ENCODE assay signal across 15 cellular contexts in the genomic region with DNA sequence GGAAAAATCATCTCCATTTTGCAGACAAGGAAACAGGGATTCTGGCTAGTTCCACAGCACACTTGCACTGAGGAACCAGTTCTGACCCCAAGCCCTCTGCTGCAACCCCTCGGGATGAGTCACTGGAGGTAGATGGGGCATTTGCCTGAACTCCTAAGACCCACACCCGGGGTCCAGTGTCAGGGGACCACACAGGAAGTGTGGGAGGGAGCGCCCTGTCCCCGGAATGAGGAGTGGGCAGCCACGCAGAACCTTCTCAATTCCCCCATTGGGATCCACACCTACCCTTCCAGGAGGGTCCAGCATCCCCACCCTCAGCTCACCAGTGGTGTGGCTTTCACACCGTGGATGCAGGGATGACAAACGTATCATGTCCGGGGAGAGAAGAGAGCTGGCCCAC.
DNase-seq lines count a peak whose midpoint lies in the region; ATAC-seq and TF ChIP-seq lines count a peak whose summit lies in the region.
"Had no signal": no experiment of that assay in that cellular context is flagged by ENCODE, and none has a peak within 500 bp of the region (broad histone marks: within the 10 kb centered on the region; RNA-seq: fewer than 3 reads in every experiment).

No MANE protein-coding gene starts in this region.

- no peak overlapping the region for H3K4me2 ChIP-seq in mesenchymal stem cell (ENCODE audit: low read length, poor library complexity, severe bottlenecking)

- H3K14ac ChIP-seq in mesenchymal stem cell (ENCODE audit: low read length in 2 of 2): no peak overlapping the region

- H2BK5ac ChIP-seq in mesenchymal stem cell (ENCODE audit: low read depth, low read length, poor library complexity, severe bottlenecking): no peak overlapping the region

- peaks cover 51% of the 10 kb centered on the region for H3K79me1 ChIP-seq in mesenchymal stem cell (replicated peaks; ENCODE audit: low read length, poor library complexity, severe bottlenecking)

- no peak overlapping the region for H3K27ac ChIP-seq in mesenchymal stem cell (ENCODE audit: low read length, poor library complexity, severe bottlenecking)
- H3K27ac ChIP-seq: RWPE1 had no signal

- H2BK15ac ChIP-seq in mesenchymal stem cell (ENCODE audit: low read depth, poor library complexity, severe bottlenecking): no peak overlapping the region

- ATAC-seq in sciatic nerve (no peak), HG03432 (IDR thresholded peaks at IDR 0.05; ENCODE audit: unreplicated experiment) (no peak), mucosa of descending colon (no peak)
- ATAC-seq: CD8-positive, alpha-beta T cell; HCT116 had no signal

- H3K36me3 ChIP-seq in mesenchymal stem cell (ENCODE audit: control insufficient read depth in 1 of 2, insufficient read depth in 2 of 2, low read depth in 1 of 2, low read length in 2 of 2): peaks cover 19 to 35% of the 10 kb centered on the region in 2 experiments
- H3K36me3 ChIP-seq in mucosa of descending colon (ENCODE audit: low read depth): no peaks in the 10 kb centered on the region

- H2BK120ac ChIP-seq in mesenchymal stem cell (ENCODE audit: low read depth, low read length): no peak overlapping the region

- no peaks in the 10 kb centered on the region for H3K36me3 Mint-ChIP-seq in activated naive CD8-positive, alpha-beta T cell treated with anti-CD3 and anti-CD28 coated beads for 36 hours
- H3K36me3 Mint-ChIP-seq: CD8-positive, alpha-beta T cell had no signal

- H3K27me3 Mint-ChIP-seq in activated naive CD8-positive, alpha-beta T cell treated with anti-CD3 and anti-CD28 coated beads for 36 hours: no peaks in the 10 kb centered on the region

- no peaks in the 10 kb centered on the region for H3K9me3 Mint-ChIP-seq in activated naive CD8-positive, alpha-beta T cell treated with anti-CD3 and anti-CD28 coated beads for 36 hours
- H3K9me3 Mint-ChIP-seq: CD8-positive, alpha-beta T cell had no signal

- peak overlapping the region; percentile 9 for H2AK5ac ChIP-seq in mesenchymal stem cell (ENCODE audit: low read length, severe bottlenecking)

- TF ChIP-seq CTCF in mucosa of descending colon (IDR thresholded peaks at IDR 0.05): no peak

- H2AFZ ChIP-seq in mesenchymal stem cell (ENCODE audit: low read depth, low read length): no peak overlapping the region

- no peak overlapping the region for H3K27ac Mint-ChIP-seq in activated naive CD8-positive, alpha-beta T cell treated with anti-CD3 and anti-CD28 coated beads for 36 hours
- H3K27ac Mint-ChIP-seq: CD8-positive, alpha-beta T cell had no signal

- WGBS in mesenchymal stem cell: 87% methylated on average over 8 of the region's 8 CpGs

- DNase-seq in AG08395 (ENCODE audit: low spot score): peak; percentile 14
- peak; percentile 20 for DNase-seq in LHCN-M2 (ENCODE audit: low read depth)
- DNase-seq in mesenchymal stem cell: no peak
- peak; percentile 34 for DNase-seq in sciatic nerve (ENCODE audit: low spot score)
- no peak for DNase-seq in hepatic stellate cell (ENCODE audit: low spot score)
- DNase-seq in activated naive CD8-positive, alpha-beta T cell treated with anti-CD3 and anti-CD28 coated beads for 36 hours: no peak
- no peak for DNase-seq in mucosa of descending colon
- DNase-seq: CD8-positive, alpha-beta T cell; GDM1; NCI-H1436; NCI-H2081; NCI-H510A treated with DMSO at 0.1 percent for 48 hours had no signal

- no peaks in the 10 kb centered on the region for H3K4me1 Mint-ChIP-seq in activated naive CD8-positive, alpha-beta T cell treated with anti-CD3 and anti-CD28 coated beads for 36 hours

- intact Hi-C loops in sciatic nerve (cut with DNase I): no loop called here
- intact Hi-C loops in mucosa of descending colon (cut with DNase I, micrococcal nuclease): no loop called here

- H3K4me3 ChIP-seq in mesenchymal stem cell (ENCODE audit: insufficient read depth in 1 of 2, low read depth in 1 of 2, low read length in 2 of 2) (peak overlapping the region in 1 of 2 experiments; percentile 70), mucosa of descending colon (no peak overlapping the region)

- H3K4me1 ChIP-seq in mesenchymal stem cell (ENCODE audit: control insufficient read depth, insufficient read depth, low read depth, low read length) (peaks cover 30% of the 10 kb centered on the region), mucosa of descending colon (ENCODE audit: low read depth) (no peaks in the 10 kb centered on the region)

- no peak overlapping the region for H3K18ac ChIP-seq in mesenchymal stem cell (ENCODE audit: low read depth in 1 of 2, low read length in 2 of 2)

- H3K23ac ChIP-seq in mesenchymal stem cell (ENCODE audit: low read length in 2 of 2): no peak overlapping the region

- H2BK12ac ChIP-seq in mesenchymal stem cell (ENCODE audit: low read length in 2 of 2): peak overlapping the region in 1 of 2 experiments; percentile 0

- H4K91ac ChIP-seq in mesenchymal stem cell (ENCODE audit: low read length): no peak overlapping the region

- H3K4me3 Mint-ChIP-seq in activated naive CD8-positive, alpha-beta T cell treated with anti-CD3 and anti-CD28 coated beads for 36 hours: no peak overlapping the region
- H3K4me3 Mint-ChIP-seq: CD8-positive, alpha-beta T cell had no signal

- H4K8ac ChIP-seq in mesenchymal stem cell (ENCODE audit: low read length): peak overlapping the region; percentile 45

- H3K27me3 ChIP-seq in mesenchymal stem cell (ENCODE audit: control insufficient read depth in 1 of 2, insufficient read depth in 1 of 2, low read length in 2 of 2): no peaks in the 10 kb centered on the region

- H3K9me3 ChIP-seq in mesenchymal stem cell (ENCODE audit: control insufficient read depth, low read length) (no peaks in the 10 kb centered on the region), mucosa of descending colon (no peaks in the 10 kb centered on the region)

- H3K4ac ChIP-seq in mesenchymal stem cell (ENCODE audit: low read depth in 1 of 2, low read length in 2 of 2): peak overlapping the region in 1 of 2 experiments; percentile 13

- H3K9ac ChIP-seq in mesenchymal stem cell (ENCODE audit: low read length): peak overlapping the region; percentile 70

Comparison
In these comparisons a context has a peak if more than half of its experiments do, and no peak if none do; other contexts are left out.
1. DNase-seq: peak in AG08395 (single experiment), LHCN-M2 (single experiment) and sciatic nerve (single experiment); none in mesenchymal stem cell (single experiment), hepatic stellate cell (single experiment), activated naive CD8-positive, alpha-beta T cell treated with anti-CD3 and anti-CD28 coated beads for 36 hours (single experiment) and mucosa of descending colon (0 of 3).